In the genomic region with DNA sequence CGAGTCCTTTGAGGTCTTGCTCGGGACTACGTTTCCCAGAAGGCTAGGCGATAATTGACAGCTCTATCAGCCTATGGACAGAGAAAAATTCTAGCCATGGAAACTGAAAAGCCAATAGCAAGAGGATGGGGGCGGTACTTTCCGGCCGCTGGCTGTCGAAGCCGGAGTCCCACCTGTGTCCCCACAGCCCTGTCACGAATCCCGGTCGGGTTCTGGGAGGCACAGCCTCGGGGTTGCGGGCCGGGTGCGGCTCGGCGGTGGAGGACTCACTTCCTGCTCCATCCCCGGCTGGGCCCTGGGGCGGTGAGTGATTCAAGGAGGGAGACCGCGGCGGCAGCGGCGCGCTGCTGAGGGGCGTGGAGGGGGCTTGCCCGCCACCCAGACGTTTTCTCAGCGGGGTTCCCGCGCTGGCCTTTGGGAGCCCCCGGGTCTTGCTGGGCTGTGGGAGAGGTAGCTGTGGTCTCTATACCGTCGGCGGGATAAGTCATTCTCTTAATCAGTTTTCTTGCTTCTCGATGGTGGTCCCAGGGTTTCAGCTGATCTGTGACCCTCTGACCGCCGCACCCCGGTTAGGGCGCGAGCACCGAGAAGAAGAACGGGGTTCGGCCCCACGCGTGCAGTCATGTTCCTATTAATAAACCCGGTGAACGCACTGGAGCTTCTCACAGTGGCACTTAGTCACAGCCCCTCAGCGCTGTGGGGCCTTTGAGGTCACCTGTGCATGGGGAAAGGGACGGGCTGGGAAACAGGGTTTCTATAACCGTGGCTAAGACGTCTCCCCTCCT, we compare ENCODE assay signal across 7 cellular contexts.
DNase-seq lines count a peak whose midpoint lies in the region; ATAC-seq and TF ChIP-seq lines count a peak whose summit lies in the region.

A gene (plus strand): TSS at position 176 of the 785 bp plus-strand sequence. CDS start 2,377 bp downstream, outside the sequence.

- peak; percentile 93 for ATAC-seq in GM18505 (IDR thresholded peaks at IDR 0.05; ENCODE audit: unreplicated experiment)
- ATAC-seq in HG02970 (IDR thresholded peaks at IDR 0.05; ENCODE audit: low FRiP score, unreplicated experiment): peak; percentile 94

- H3K36me3 Mint-ChIP-seq in T-helper 2 cell treated with Interferon-gamma antibody and Interleukin-4, amounts not matched to agents 5 μg/mL and 100 μg/mL, for 36 hours (ENCODE audit: low read depth): no peaks in the 10 kb centered on the region

- no peak for TF ChIP-seq CTCF in astrocyte of the cerebellum (IDR thresholded peaks at IDR 0.05; ENCODE audit: low read depth, low read length, missing control alignments)

- in situ Hi-C loops in astrocyte of the cerebellum (cut with HindIII; ENCODE audit: low sequenced_read_pairs): loop anchor here (5.0 kb wide), 1 partner anchor 85 kb away; no protein-coding TSS in a partner anchor

- H3K4me3 Mint-ChIP-seq in T-helper 2 cell treated with Interferon-gamma antibody and Interleukin-4, amounts not matched to agents 5 μg/mL and 100 μg/mL, for 36 hours: peak within 1 kb of the TSS; percentile 90

- peaks cover 16% of the 10 kb centered on the region for H3K27me3 Mint-ChIP-seq in T-helper 2 cell treated with Interferon-gamma antibody and Interleukin-4, amounts not matched to agents 5 μg/mL and 100 μg/mL, for 36 hours (ENCODE audit: low read depth)

- peak within 1 kb of the TSS; percentile 77 for H3K27ac Mint-ChIP-seq in T-helper 2 cell treated with Interferon-gamma antibody and Interleukin-4, amounts not matched to agents 5 μg/mL and 100 μg/mL, for 36 hours

- TF ChIP-seq POLR2A in GM18505 (IDR thresholded peaks at IDR 0.05; ENCODE audit: borderline replicate concordance, extremely low read depth, insufficient read depth, insufficient read length): peak; percentile 57

- H3K9me3 Mint-ChIP-seq in T-helper 2 cell treated with Interferon-gamma antibody and Interleukin-4, amounts not matched to agents 5 μg/mL and 100 μg/mL, for 36 hours: no peaks in the 10 kb centered on the region

- H3K4me1 Mint-ChIP-seq in T-helper 2 cell treated with Interferon-gamma antibody and Interleukin-4, amounts not matched to agents 5 μg/mL and 100 μg/mL, for 36 hours (ENCODE audit: low read depth): peaks cover 6% of the 10 kb centered on the region

- peak; percentile 62 for DNase-seq in NCI-H187 treated with DMSO at 0.1 percent for 48 hours (lab: John Stamatoyannopoulos, UW)
- DNase-seq in T-helper 2 cell treated with Interferon-gamma antibody and Interleukin-4, amounts not matched to agents 5 μg/mL and 100 μg/mL, for 36 hours (ENCODE audit: low spot score): peak; percentile 90
- peak; percentile 90 for DNase-seq in astrocyte of the cerebellum (ENCODE audit: low read depth)
- DNase-seq in hippocampal formation (lab: John Stamatoyannopoulos, UW): peak; percentile 83 to 93
- peak; percentile 97 for DNase-seq in retina

- peak within 1 kb of the TSS; percentile 88 for H3K4me3 ChIP-seq in astrocyte of the cerebellum (ENCODE audit: low read depth, low read length)

Comparison
In these comparisons a context has a peak if more than half of its experiments do, and no peak if none do; other contexts are left out.
1. Peak in every context shown above with its lines: DNase-seq, ATAC-seq and H3K4me3 ChIP-seq.